ENCODE assay signal across 16 cellular contexts in genomic region chr16:9113707-9114106, GRCh38. TPM values are rescaled to one million over a fixed set of nuclear protein-coding genes. Genes with fewer than 3 reads are reported as not detected.
DNase-seq lines count a peak whose midpoint lies in the region; ATAC-seq and TF ChIP-seq lines count a peak whose summit lies in the region.
"Had no signal": no experiment of that assay in that cellular context is flagged by ENCODE, and none has a peak within 500 bp of the region (broad histone marks: within the 10 kb centered on the region; RNA-seq: fewer than 3 reads in every experiment).

No MANE protein-coding gene starts in this region.

- intact Hi-C loops in MCF 10A (cut with micrococcal nuclease), result no loop called here
- intact Hi-C loops in mammary epithelial cell (cut with micrococcal nuclease), result no loop called here
- intact Hi-C loops in activated CD4-positive, alpha-beta memory T cell treated with anti-CD3 and anti-CD28 coated beads for 36 hours (cut with micrococcal nuclease), result loop anchor here (2.0 kb wide), 1 partner anchor 15 kb away; no protein-coding TSS in a partner anchor
- intact Hi-C loops in Right ventricle myocardium inferior (cut with DNase I), result no loop called here

- WGBS in mammary epithelial cell (ENCODE audit: low coverage, missing lambda C conversion rate), result 86% methylated on average over 3 of the region's 3 CpGs

- dilution Hi-C loops in mammary epithelial cell (cut with HindIII; ENCODE audit: low sequenced_read_pairs), result no loop called here

- TF ChIP-seq POLR2A in erythroblast (IDR thresholded peaks at IDR 0.05; ENCODE audit: low read length), result peak; percentile 11

- H3K4me1 Mint-ChIP-seq in MCF 10A (ENCODE audit: insufficient read depth, unreplicated experiment) (peaks cover 35% of the 10 kb centered on the region), type B pancreatic cell (ENCODE audit: unreplicated experiment) (peaks cover 53% of the 10 kb centered on the region)
- H3K4me1 Mint-ChIP-seq in activated CD4-positive, alpha-beta memory T cell treated with anti-CD3 and anti-CD28 coated beads for 36 hours (ENCODE audit: low read depth), result peaks cover 94% of the 10 kb centered on the region

- H3K4me3 Mint-ChIP-seq in MCF 10A (ENCODE audit: unreplicated experiment) (no peak overlapping the region), type B pancreatic cell (no peak overlapping the region)
- no peak overlapping the region for H3K4me3 Mint-ChIP-seq in activated CD4-positive, alpha-beta memory T cell treated with anti-CD3 and anti-CD28 coated beads for 36 hours

- H3K27me3 ChIP-seq in mammary epithelial cell (ENCODE audit: insufficient read depth, low read length), result no peaks in the 10 kb centered on the region
- H3K27me3 ChIP-seq: spleen had no signal

- no TSS peak for BruUV-seq in MCF 10A (replicated peaks; lab: Mats Ljungman, UMichigan)
- BruUV-seq in mammary epithelial cell (replicated peaks; lab: Mats Ljungman, UMichigan), result no TSS peak

- in situ Hi-C loops in mammary epithelial cell (cut with MboI; ENCODE audit: low sequenced_read_pairs in 2 of 2), result no loop called here

- H3K4me1 ChIP-seq in mammary epithelial cell (ENCODE audit: insufficient read depth, low read length), result peaks cover 42% of the 10 kb centered on the region

- peaks cover 78% of the 10 kb centered on the region for H3K36me3 Mint-ChIP-seq in MCF 10A (ENCODE audit: insufficient read depth, unreplicated experiment)
- peaks cover 66% of the 10 kb centered on the region for H3K36me3 Mint-ChIP-seq in activated CD4-positive, alpha-beta memory T cell treated with anti-CD3 and anti-CD28 coated beads for 36 hours
- peaks cover 56% of the 10 kb centered on the region for H3K36me3 Mint-ChIP-seq in type B pancreatic cell

- no peaks in the 10 kb centered on the region for H3K27me3 Mint-ChIP-seq in MCF 10A (ENCODE audit: insufficient read depth, unreplicated experiment)
- no peaks in the 10 kb centered on the region for H3K27me3 Mint-ChIP-seq in activated CD4-positive, alpha-beta memory T cell treated with anti-CD3 and anti-CD28 coated beads for 36 hours
- no peaks in the 10 kb centered on the region for H3K27me3 Mint-ChIP-seq in type B pancreatic cell

- peaks cover 38% of the 10 kb centered on the region for H4K20me1 ChIP-seq in mammary epithelial cell (ENCODE audit: insufficient read depth, low read length)

- H3K9me3 Mint-ChIP-seq in MCF 10A (ENCODE audit: unreplicated experiment), result no peaks in the 10 kb centered on the region
- H3K9me3 Mint-ChIP-seq in activated CD4-positive, alpha-beta memory T cell treated with anti-CD3 and anti-CD28 coated beads for 36 hours, result no peaks in the 10 kb centered on the region
- no peaks in the 10 kb centered on the region for H3K9me3 Mint-ChIP-seq in type B pancreatic cell

- DNase-seq in MCF 10A (ENCODE audit: unreplicated experiment), result no peak
- no peak for DNase-seq in mammary epithelial cell
- no peak for DNase-seq in activated CD4-positive, alpha-beta memory T cell treated with anti-CD3 and anti-CD28 coated beads for 36 hours
- no peak for DNase-seq in erythroblast (lab: John Stamatoyannopoulos, UW)
- DNase-seq in type B pancreatic cell (ENCODE audit: extremely low spot score, unreplicated experiment), result no peak
- DNase-seq in effector CD8-positive, alpha-beta T cell (lab: John Stamatoyannopoulos, UW), result no peak
- no peak for DNase-seq in Right ventricle myocardium inferior (ENCODE audit: missing footprints)
- DNase-seq in activated CD4-positive, CD25-positive, alpha-beta regulatory T cell treated with anti-CD3 and anti-CD28 coated beads, Interleukin-2, amount 50 U/mL, for 72 hours, result no peak
- DNase-seq: activated CD4-positive, alpha-beta T cell treated with anti-CD3 and anti-CD28 coated beads, Interleukin-2, amount 50 U/mL, for 4 hours; activated effector memory CD4-positive, alpha-beta T cell treated with Interleukin-2 at 50 U/mL for 16 hours; hypothalamus; left colon; mucosa of descending colon; Right ventricle myocardium superior; spleen; T-helper 9 cell had no signal

- no peak overlapping the region for H3K4me3 ChIP-seq in mammary epithelial cell (replicated peaks in 1 of 3; ENCODE audit: insufficient read depth in 1 of 3, low read depth in 2 of 3, low read length in 3 of 3)
- H3K4me3 ChIP-seq: mucosa of descending colon, spleen had no signal

- H3K27ac ChIP-seq in mammary epithelial cell (ENCODE audit: insufficient read depth, low read depth, low read length), result no peak overlapping the region

- no peaks in the 10 kb centered on the region for H3K9me3 ChIP-seq in mammary epithelial cell (replicated peaks; ENCODE audit: insufficient read depth, low read length)
- H3K9me3 ChIP-seq: mucosa of descending colon, spleen had no signal

- POLR2A ChIA-PET in MCF 10A (lab: Yijun Ruan, JAX), result interaction anchor here (1.0 to 4.3 kb wide), 4 partner anchors 11 to 22 kb away, joined by 3 to 16 read pairs (median 4); partner anchors contain the start of gene HAPSTR1
- POLR2A ChIA-PET in activated CD4-positive, alpha-beta memory T cell treated with anti-CD3 and anti-CD28 coated beads for 36 hours (lab: Charles Lee), result no interaction called here

- no peak overlapping the region for H2AFZ ChIP-seq in mammary epithelial cell (ENCODE audit: low read depth, low read length)

- peak overlapping the region; percentile 64 for H3K27ac Mint-ChIP-seq in MCF 10A (ENCODE audit: low read depth, unreplicated experiment)
- peak overlapping the region; percentile 72 for H3K27ac Mint-ChIP-seq in activated CD4-positive, alpha-beta memory T cell treated with anti-CD3 and anti-CD28 coated beads for 36 hours
- H3K27ac Mint-ChIP-seq in type B pancreatic cell, result peak overlapping the region; percentile 58

- TF ChIP-seq CTCF in MCF 10A (IDR thresholded peaks at IDR 0.05; ENCODE audit: unreplicated experiment) (no peak), mammary epithelial cell (conservative IDR thresholded peaks at IDR 0.05 in 1 of 2, IDR thresholded peaks at IDR 0.05 in 1 of 2; ENCODE audit: extremely low read depth in 1 of 2, insufficient read depth in 1 of 2, low read depth in 1 of 2, low read length in 2 of 2) (no peak), type B pancreatic cell (conservative IDR thresholded peaks at IDR 0.05) (no peak)

- peaks cover 99% of the 10 kb centered on the region for H3K79me2 ChIP-seq in mammary epithelial cell (ENCODE audit: insufficient read depth, low read length)

- CTCF ChIA-PET in MCF 10A (lab: Yijun Ruan, JAX) (interaction anchor here (0.6 to 1.5 kb wide), 5 partner anchors 11 to 116 kb away, joined by 3 to 5 read pairs (median 4); no protein-coding TSS in a partner anchor), mammary epithelial cell (lab: Charles Lee; ENCODE audit: low non-redundant PET) (no interaction called here)
- CTCF ChIA-PET in activated CD4-positive, alpha-beta memory T cell treated with anti-CD3 and anti-CD28 coated beads for 36 hours (lab: Charles Lee), result interaction anchor here (0.6 to 1.7 kb wide), 4 partner anchors 13 to 177 kb away, joined by 3 to 5 read pairs (median 4); no protein-coding TSS in a partner anchor

- no peak overlapping the region for H3K4me2 ChIP-seq in mammary epithelial cell (ENCODE audit: insufficient read depth, low read depth, low read length)

- no peak overlapping the region for H3K9ac ChIP-seq in mammary epithelial cell (ENCODE audit: insufficient read depth, low read length)

- ATAC-seq in Right ventricle myocardium inferior, result no peak
- ATAC-seq: left colon, mucosa of descending colon had no signal

- peaks cover 29% of the 10 kb centered on the region for H3K36me3 ChIP-seq in mammary epithelial cell (ENCODE audit: insufficient read depth, low read length)

RNA-seq across cellular contexts. Expression of gene HAPSTR1, which starts 22.3 kb away (rescaled TPM):
- total RNA-seq in MCF 10A (2022), result 87.4 and 88.9 TPM in 2 replicates
- total RNA-seq in mammary epithelial cell, result 100 to 1,000 TPM in 1 of 2 donors, 10 to 100 TPM in 1; 92.6 to 124 TPM
- polyA plus RNA-seq in mammary epithelial cell, result 21.6 TPM
- polyA minus RNA-seq in mammary epithelial cell, result 84.4 TPM
- 10 to 100 TPM; 47.1 to 49.1 TPM for total RNA-seq in activated CD4-positive, alpha-beta memory T cell treated with anti-CD3 and anti-CD28 coated beads for 36 hours
- total RNA-seq in type B pancreatic cell (ENCODE audit: low replicate concordance), result 58.4 and 66.2 TPM in 2 replicates
- 52.5 TPM for total RNA-seq in Right ventricle myocardium inferior
